Comparison of ENCODE assay signal across 10 cellular contexts in genomic region chr13:71218960-71219359, GRCh38.
DNase-seq lines count a peak whose midpoint lies in the region; ATAC-seq and TF ChIP-seq lines count a peak whose summit lies in the region.
"Had no signal": no experiment of that assay in that cellular context is flagged by ENCODE, and none has a peak within 500 bp of the region (broad histone marks: within the 10 kb centered on the region; RNA-seq: fewer than 3 reads in every experiment).

No MANE protein-coding gene starts in this region.

- H3K27ac ChIP-seq in heart right ventricle, result no peak overlapping the region
- H3K27ac ChIP-seq: right atrium auricular region had no signal

- peaks cover 0 to 14% (median 0%) of the 10 kb centered on the region in 9 donors for H3K4me1 ChIP-seq in heart right ventricle
- H3K4me1 ChIP-seq: right atrium auricular region had no signal

- H3K27me3 ChIP-seq in heart right ventricle, result no peaks in the 10 kb centered on the region
- H3K27me3 ChIP-seq: right atrium auricular region had no signal

- DNase-seq in heart right ventricle, result no peak
- no peak for DNase-seq in left cardiac atrium
- DNase-seq in NCI-H524 (lab: John Stamatoyannopoulos, UW), result peak; percentile 43 to 70
- DNase-seq in dermis blood vessel endothelial cell, result peak; percentile 51
- DNase-seq in activated naive CD4-positive, alpha-beta T cell (lab: John Stamatoyannopoulos, UW), result no peak
- DNase-seq in AG08396 (ENCODE audit: low spot score), result no peak
- DNase-seq in OCI-M2 (lab: John Stamatoyannopoulos, UW; ENCODE audit: unreplicated experiment), result no peak
- DNase-seq: activated CD8-positive, alpha-beta T cell treated with anti-CD3 and anti-CD28 coated beads, Interleukin-2, amount 10 ng/mL, durations not matched to agents 7 days and 5 days had no signal

- intact Hi-C loops in heart right ventricle (cut with DNase I) (no loop called here), left cardiac atrium (cut with DNase I) (no loop called here)

- no peaks in the 10 kb centered on the region for H3K36me3 ChIP-seq in heart right ventricle
- H3K36me3 ChIP-seq: right atrium auricular region had no signal

- H3K9me3 ChIP-seq in heart right ventricle, result no peaks in the 10 kb centered on the region
- H3K9me3 ChIP-seq: right atrium auricular region had no signal

- peak in 6 of 9 donors; percentile 10 to 39 (median 28) for TF ChIP-seq CTCF in heart right ventricle (IDR thresholded peaks at IDR 0.05)

- H3K4me3 ChIP-seq in heart right ventricle, result no peak overlapping the region
- H3K4me3 ChIP-seq: right atrium auricular region had no signal

- WGBS in heart right ventricle, 2 donors, result 57 to 62% methylated on average over 3 of the region's 3 CpGs

- ATAC-seq in heart right ventricle, result peak in 3 of 8 donors; percentile 16 to 70 (median 49)
- no peak for ATAC-seq in left cardiac atrium
- ATAC-seq in HG02759 (IDR thresholded peaks at IDR 0.05; ENCODE audit: unreplicated experiment), result no peak
- ATAC-seq: activated CD8-positive, alpha-beta T cell treated with anti-CD3 and anti-CD28 coated beads, Interleukin-2, amount 10 ng/mL, durations not matched to agents 7 days and 5 days had no signal

Comparison
In these comparisons a context has a peak if more than half of its experiments do, and no peak if none do; other contexts are left out.
1. DNase-seq: peak in NCI-H524 (2 of 2) and dermis blood vessel endothelial cell (single experiment); none in heart right ventricle (0 of 2), left cardiac atrium (single experiment), activated naive CD4-positive, alpha-beta T cell (0 of 4), AG08396 (single experiment) and OCI-M2 (single experiment).